ENCODE assay signal across 13 cellular contexts in genomic region chr4:165332502-165332901, GRCh38. TPM values are rescaled to one million over a fixed set of nuclear protein-coding genes. Genes with fewer than 3 reads are reported as not detected.
DNase-seq lines count a peak whose midpoint lies in the region; ATAC-seq and TF ChIP-seq lines count a peak whose summit lies in the region.
"Had no signal": no experiment of that assay in that cellular context is flagged by ENCODE, and none has a peak within 500 bp of the region (broad histone marks: within the 10 kb centered on the region; RNA-seq: fewer than 3 reads in every experiment).

No MANE protein-coding gene starts in this region.

- H3K4me3 ChIP-seq in ACC112 (ENCODE audit: low read depth, low read length) (no peak overlapping the region), HAP-1 (peak overlapping the region; percentile 4), brain microvascular endothelial cell (ENCODE audit: low read depth, low read length) (peak overlapping the region; percentile 97), SJCRH30 (no peak overlapping the region)
- H3K4me3 ChIP-seq: vagina had no signal

- H3K27me3 Mint-ChIP-seq in mesothelial cell of epicardium (ENCODE audit: low read depth), result no peaks in the 10 kb centered on the region
- H3K27me3 Mint-ChIP-seq in activated CD4-positive, alpha-beta T cell treated with anti-CD3 and anti-CD28 coated beads, Interleukin-2, amount 10 ng/mL, durations not matched to agents 7 days and 5 days, result no peaks in the 10 kb centered on the region

- peaks cover 65% of the 10 kb centered on the region for H3K79me2 ChIP-seq in ACC112 (ENCODE audit: control insufficient read depth, insufficient read depth, low read length, unreplicated experiment)

- H3K27ac ChIP-seq in ACC112 (ENCODE audit: low read depth, low read length) (no peak overlapping the region), brain microvascular endothelial cell (no peak overlapping the region), SJCRH30 (no peak overlapping the region)
- H3K27ac ChIP-seq: vagina had no signal

- POLR2A ChIA-PET in activated CD4-positive, alpha-beta T cell treated with anti-CD3 and anti-CD28 coated beads, Interleukin-2, amount 10 ng/mL, durations not matched to agents 7 days and 5 days (lab: Charles Lee), result no interaction called here

- H3K27ac Mint-ChIP-seq in mesothelial cell of epicardium, result peak overlapping the region; percentile 68
- H3K27ac Mint-ChIP-seq in activated CD4-positive, alpha-beta T cell treated with anti-CD3 and anti-CD28 coated beads, Interleukin-2, amount 10 ng/mL, durations not matched to agents 7 days and 5 days, result no peak overlapping the region

- in situ Hi-C loops in HAP-1 (cut with MboI; ENCODE audit: low sequenced_read_pairs), result no loop called here
- in situ Hi-C loops in brain microvascular endothelial cell (cut with HindIII; ENCODE audit: low pct_ligation_motif_present, low sequenced_read_pairs), result no loop called here

- H3K4me1 Mint-ChIP-seq in mesothelial cell of epicardium, result peaks cover 39% of the 10 kb centered on the region
- H3K4me1 Mint-ChIP-seq in activated CD4-positive, alpha-beta T cell treated with anti-CD3 and anti-CD28 coated beads, Interleukin-2, amount 10 ng/mL, durations not matched to agents 7 days and 5 days, result peaks cover 49% of the 10 kb centered on the region

- peak overlapping the region; percentile 61 for H3K4me3 Mint-ChIP-seq in mesothelial cell of epicardium
- H3K4me3 Mint-ChIP-seq in activated CD4-positive, alpha-beta T cell treated with anti-CD3 and anti-CD28 coated beads, Interleukin-2, amount 10 ng/mL, durations not matched to agents 7 days and 5 days, result no peak overlapping the region

- no peak for ATAC-seq in HG02798 (IDR thresholded peaks at IDR 0.05; ENCODE audit: poor library complexity, unreplicated experiment)
- ATAC-seq: activated CD4-positive, CD25-positive, alpha-beta regulatory T cell treated with anti-CD3 and anti-CD28 coated beads, Interleukin-2, amount 50 U/mL, for 24 hours; left colon had no signal

- H3K4me1 ChIP-seq in ACC112 (ENCODE audit: control insufficient read depth, insufficient read depth, low read length, unreplicated experiment) (peaks cover 28% of the 10 kb centered on the region), HAP-1 (peaks cover 37% of the 10 kb centered on the region), SJCRH30 (peaks cover 2% of the 10 kb centered on the region; the same call in 1 of the 2 replicates)

- no peaks in the 10 kb centered on the region for H3K27me3 ChIP-seq in ACC112 (ENCODE audit: insufficient read depth, low read length)
- H3K27me3 ChIP-seq in HAP-1 (ENCODE audit: low read depth), result no peaks in the 10 kb centered on the region; the same call in 1 of the 2 replicates
- H3K27me3 ChIP-seq in brain microvascular endothelial cell (replicated peaks), result no peaks in the 10 kb centered on the region
- H3K27me3 ChIP-seq in SJCRH30, result no peaks in the 10 kb centered on the region
- H3K27me3 ChIP-seq: vagina had no signal

- TF ChIP-seq CTCF in brain microvascular endothelial cell (IDR thresholded peaks at IDR 0.05; ENCODE audit: low read depth, low read length, missing control alignments) (no peak), mesothelial cell of epicardium (IDR thresholded peaks at IDR 0.05; ENCODE audit: unreplicated experiment) (no peak)

- H3K9me3 Mint-ChIP-seq in mesothelial cell of epicardium, result no peaks in the 10 kb centered on the region
- H3K9me3 Mint-ChIP-seq in activated CD4-positive, alpha-beta T cell treated with anti-CD3 and anti-CD28 coated beads, Interleukin-2, amount 10 ng/mL, durations not matched to agents 7 days and 5 days, result no peaks in the 10 kb centered on the region

- H2AFZ ChIP-seq in ACC112 (ENCODE audit: low read length, unreplicated experiment), result peak overlapping the region; percentile 1

- H3K9me3 ChIP-seq in HAP-1 (no peaks in the 10 kb centered on the region), SJCRH30 (replicated peaks) (no peaks in the 10 kb centered on the region)
- H3K9me3 ChIP-seq: vagina had no signal

- DNase-seq in HAP-1 (ENCODE audit: low spot score in 2 of 2) (no peak), brain microvascular endothelial cell (no peak), mesothelial cell of epicardium (ENCODE audit: low spot score in 2 of 2, unreplicated experiment in 2 of 2) (no peak), UCSD-AML1 (lab: John Stamatoyannopoulos, UW; ENCODE audit: unreplicated experiment) (no peak), SJCRH30 (no peak)
- no peak for DNase-seq in activated CD4-positive, alpha-beta T cell treated with anti-CD3 and anti-CD28 coated beads, Interleukin-2, amount 10 ng/mL, durations not matched to agents 7 days and 5 days
- DNase-seq: aorta, left colon, Right ventricle myocardium superior had no signal

- peaks cover 2% of the 10 kb centered on the region for H3K36me3 Mint-ChIP-seq in mesothelial cell of epicardium
- H3K36me3 Mint-ChIP-seq in activated CD4-positive, alpha-beta T cell treated with anti-CD3 and anti-CD28 coated beads, Interleukin-2, amount 10 ng/mL, durations not matched to agents 7 days and 5 days (ENCODE audit: low read depth), result peaks cover 37% of the 10 kb centered on the region

- H3K36me3 ChIP-seq in ACC112 (ENCODE audit: insufficient read depth, low read length) (peaks cover 10% of the 10 kb centered on the region), HAP-1 (replicated peaks) (peaks cover 56% of the 10 kb centered on the region), brain microvascular endothelial cell (replicated peaks) (peaks cover 15% of the 10 kb centered on the region), SJCRH30 (peaks cover 18% of the 10 kb centered on the region)
- H3K36me3 ChIP-seq: vagina had no signal

- CTCF ChIA-PET in activated CD4-positive, alpha-beta T cell treated with anti-CD3 and anti-CD28 coated beads, Interleukin-2, amount 10 ng/mL, durations not matched to agents 7 days and 5 days (lab: Charles Lee), result no interaction called here

RNA-seq across cellular contexts. Expression of gene MSMO1, which starts 5.0 kb away (rescaled TPM):
- 51.8 to 54.4 TPM (median 54.2 TPM) in 3 replicates for total RNA-seq in mesothelial cell of epicardium
- total RNA-seq in SJCRH30 (2014; rRNA removed; shearing (Covaris generic)), result 38.6 and 44.6 TPM in 2 replicates
- 10 to 100 TPM; 35.9 to 44.7 TPM for total RNA-seq in activated CD4-positive, alpha-beta T cell treated with anti-CD3 and anti-CD28 coated beads, Interleukin-2, amount 10 ng/mL, durations not matched to agents 7 days and 5 days

RNA-seq across cellular contexts. Expression of gene CPE, which starts 46.3 kb away (rescaled TPM):
- 93.8 to 105 TPM (median 94.1 TPM) in 3 replicates for total RNA-seq in mesothelial cell of epicardium
- total RNA-seq in SJCRH30 (2014; rRNA removed; shearing (Covaris generic)), result not detected in 2 replicates
- total RNA-seq in activated CD4-positive, alpha-beta T cell treated with anti-CD3 and anti-CD28 coated beads, Interleukin-2, amount 10 ng/mL, durations not matched to agents 7 days and 5 days, result not detected

Comparison
In these comparisons a context has a peak if more than half of its experiments do, and no peak if none do; other contexts are left out.
1. H3K4me3 ChIP-seq: peak in HAP-1 (single experiment) and brain microvascular endothelial cell (single experiment); none in ACC112 (single experiment) and SJCRH30 (single experiment).
2. RNA of gene CPE, which starts 46.3 kb away (total RNA-seq): 93.8 to 105 TPM in mesothelial cell of epicardium; not detected in activated CD4-positive, alpha-beta T cell treated with anti-CD3 and anti-CD28 coated beads, Interleukin-2, amount 10 ng/mL, durations not matched to agents 7 days and 5 days and not detected in SJCRH30; every median in the first group is over 10 times any median in the second.